Comparison of ENCODE assay signal across 5 cellular contexts in the genomic region with DNA sequence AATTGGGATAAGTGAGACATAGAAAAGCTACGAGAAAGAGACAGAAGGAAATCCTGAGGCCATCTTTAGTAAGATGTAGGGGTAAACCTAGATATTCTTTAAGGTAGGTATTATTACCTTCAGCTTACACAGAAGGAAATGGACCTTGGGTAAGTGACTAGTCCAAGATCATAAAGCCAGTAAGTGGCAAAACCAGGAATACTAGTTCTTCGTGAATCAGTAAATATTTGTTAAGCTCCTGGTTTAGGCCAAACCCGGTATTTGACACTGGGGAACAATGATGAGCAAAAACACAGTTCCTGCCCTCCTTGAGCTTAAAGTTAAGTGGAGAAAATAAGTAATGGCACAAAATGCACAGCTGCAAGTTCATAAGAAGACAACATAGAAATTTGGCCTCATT.
"Had no signal": no experiment of that assay in that cellular context is flagged by ENCODE, and none has a peak within 500 bp of the region (broad histone marks: within the 10 kb centered on the region; RNA-seq: fewer than 3 reads in every experiment).

No MANE protein-coding gene starts in this region.

- ATAC-seq: GM23338 had no signal

- DNase-seq: H9, HCEC 1CT, IMR-90, KBM-7 had no signal

- H3K4me3 Mint-ChIP-seq: GM23338, H9 had no signal

- H2AFZ ChIP-seq: GM23338 had no signal

- H3K27ac Mint-ChIP-seq: GM23338, H9 had no signal

- H3K4me3 ChIP-seq: GM23338 had no signal

- H3K4me2 ChIP-seq: GM23338 had no signal

- H3K9me3 Mint-ChIP-seq: GM23338, H9 had no signal
